Comparison of ENCODE assay signal across 15 cellular contexts in the genomic region with DNA sequence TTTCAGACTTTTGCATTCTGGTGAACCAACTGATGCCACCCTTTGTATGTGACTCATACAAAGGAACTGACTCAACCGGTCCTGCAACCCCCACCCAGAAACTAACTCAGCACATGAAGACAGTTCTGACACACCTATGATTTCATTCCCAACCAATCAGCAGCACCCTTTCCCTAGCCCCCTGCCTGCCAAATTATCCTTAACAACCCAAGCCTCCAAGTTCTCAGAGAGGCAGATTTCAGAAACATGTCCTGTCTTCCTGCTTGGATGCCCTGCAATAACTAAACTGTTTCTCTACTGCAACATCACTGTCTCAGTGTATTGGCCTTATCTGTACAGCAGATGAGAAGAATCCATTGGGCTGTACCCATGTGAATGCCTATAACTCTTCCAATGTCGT.
DNase-seq lines count a peak whose midpoint lies in the region; ATAC-seq and TF ChIP-seq lines count a peak whose summit lies in the region.
"Had no signal": no experiment of that assay in that cellular context is flagged by ENCODE, and none has a peak within 500 bp of the region (broad histone marks: within the 10 kb centered on the region; RNA-seq: fewer than 3 reads in every experiment).

No MANE protein-coding gene starts in this region.

- DNase-seq in SK-N-SH, result no peak
- DNase-seq in RPMI7951 (ENCODE audit: low read depth), result peak; percentile 20
- DNase-seq in endothelial cell (ENCODE audit: low spot score), result no peak
- DNase-seq in stimulated activated CD4-positive, alpha-beta T cell treated with anti-CD3 and anti-CD28 coated beads, Interleukin-4, amount 100 ng/mL, for 1 hour, result peak; percentile 41
- DNase-seq in NOMO-1 (lab: John Stamatoyannopoulos, UW; ENCODE audit: unreplicated experiment in 2 of 2), result no peak
- no peak for DNase-seq in NCI-H1048 (lab: John Stamatoyannopoulos, UW)
- DNase-seq: DMS79, sigmoid colon, substantia nigra had no signal

- no peak for TF ChIP-seq RAD21 in SK-N-SH (IDR thresholded peaks at IDR 0.05; ENCODE audit: low read length)

- no peak for TF ChIP-seq EP300 in SK-N-SH (IDR thresholded peaks at IDR 0.05; ENCODE audit: borderline replicate concordance in 1 of 2, low read depth in 1 of 2, low read length in 1 of 2)

- H3K4me3 Mint-ChIP-seq in endothelial cell (ENCODE audit: unreplicated experiment), result peak overlapping the region; percentile 82

- no peak for TF ChIP-seq CTCF in SK-N-SH (IDR thresholded peaks at IDR 0.05)
- no peak for TF ChIP-seq CTCF in endothelial cell (IDR thresholded peaks at IDR 0.05; ENCODE audit: unreplicated experiment)

- no peaks in the 10 kb centered on the region for H3K27me3 ChIP-seq in SK-N-SH (ENCODE audit: insufficient read depth)
- H3K27me3 ChIP-seq: sigmoid colon had no signal

- no peak overlapping the region for H3K27ac Mint-ChIP-seq in endothelial cell (ENCODE audit: unreplicated experiment)

- H3K4me3 ChIP-seq in SK-N-SH (ENCODE audit: low read depth in 2 of 2, low read length in 1 of 2), result no peak overlapping the region
- H3K4me3 ChIP-seq: A549, coronary artery, sigmoid colon, SK-N-MC had no signal

- no peaks in the 10 kb centered on the region for H3K27me3 Mint-ChIP-seq in endothelial cell (ENCODE audit: unreplicated experiment)

- peaks cover 9% of the 10 kb centered on the region for H3F3A ChIP-seq in SK-N-SH (replicated peaks; ENCODE audit: insufficient read depth)

- H4K20me1 ChIP-seq in SK-N-SH (ENCODE audit: insufficient read depth), result no peaks in the 10 kb centered on the region

- ATAC-seq in SK-N-SH treated with all-trans-retinoic acid at 6 μM for 48 hours (no peak), HG02981 (IDR thresholded peaks at IDR 0.05; ENCODE audit: unreplicated experiment) (no peak)
- ATAC-seq: A549 had no signal

- no peak overlapping the region for H3K4me2 ChIP-seq in SK-N-SH
- H3K4me2 ChIP-seq: A549, KMS-11 had no signal

- H3K79me2 ChIP-seq in SK-N-SH (ENCODE audit: insufficient read depth), result no peaks in the 10 kb centered on the region

- H3K36me3 Mint-ChIP-seq in endothelial cell (ENCODE audit: low read depth, unreplicated experiment), result peaks cover 7% of the 10 kb centered on the region

- no peak overlapping the region for H3K27ac ChIP-seq in SK-N-SH (ENCODE audit: low read depth in 2 of 2, low read length in 1 of 2)
- H3K27ac ChIP-seq: A549, coronary artery, KMS-11, sigmoid colon, SK-N-MC had no signal

- POLR2A ChIA-PET in SK-N-SH (lab: Yijun Ruan, JAX), result no interaction called here

- 95% methylated on average over 2 of the region's 2 CpGs for WGBS in SK-N-SH (ENCODE audit: low lambda C conversion rate)

- H3K9me3 ChIP-seq in SK-N-SH, result no peaks in the 10 kb centered on the region

- H2AFZ ChIP-seq in SK-N-SH (ENCODE audit: low read depth), result no peak overlapping the region

- peaks cover 0 to 8% of the 10 kb centered on the region in 2 experiments; a peak in 1 of 4 replicates for H3K4me1 ChIP-seq in SK-N-SH (ENCODE audit: control insufficient read depth in 1 of 2, insufficient read depth in 2 of 2, low read depth in 1 of 2, low read length in 1 of 2)

- no peaks in the 10 kb centered on the region for H3K9me3 Mint-ChIP-seq in endothelial cell (ENCODE audit: unreplicated experiment)

- peaks cover 0 to 61% of the 10 kb centered on the region in 2 experiments for H3K36me3 ChIP-seq in SK-N-SH (replicated peaks in 1 of 2; ENCODE audit: control insufficient read depth in 1 of 2, insufficient read depth in 2 of 2, low read length in 1 of 2)
- H3K36me3 ChIP-seq: sigmoid colon had no signal

- H3K9ac ChIP-seq in SK-N-SH, result no peak overlapping the region
- H3K9ac ChIP-seq: KMS-11 had no signal

- H3K9me2 ChIP-seq in SK-N-SH, result no peaks in the 10 kb centered on the region

- no peaks in the 10 kb centered on the region for H3K4me1 Mint-ChIP-seq in endothelial cell (ENCODE audit: unreplicated experiment)

- CTCF ChIA-PET in SK-N-SH (lab: Yijun Ruan, JAX), result no interaction called here

TF ChIP-seq in SK-N-SH, 30 proteins besides CTCF, POLR2A, EP300 and RAD21:
- TF ChIP-seq MXI1 (IDR thresholded peaks at IDR 0.05; ENCODE audit: low read depth, low read length), result no peak
- TF ChIP-seq FOSL2 (IDR thresholded peaks at IDR 0.05; ENCODE audit: borderline replicate concordance, low read depth), result peak; percentile 38; the same call in 1 of the 2 replicates

TF ChIP-seq in SK-N-SH treated with all-trans-retinoic acid at 6 μM for 48 hours, 23 proteins besides CTCF, POLR2A, EP300 and RAD21:
- TF ChIP-seq ARNTL (CRISPR knock-in tag; IDR thresholded peaks at IDR 0.05; ENCODE audit: borderline replicate concordance, low read depth), result no peak
- no peak for TF ChIP-seq TOX (CRISPR knock-in tag; IDR thresholded peaks at IDR 0.05; ENCODE audit: borderline replicate concordance)
- no peak for TF ChIP-seq PPARA (CRISPR knock-in tag; IDR thresholded peaks at IDR 0.05; ENCODE audit: borderline replicate concordance)
- no peak for TF ChIP-seq SNAI2 (CRISPR knock-in tag; IDR thresholded peaks at IDR 0.05)
- no peak for TF ChIP-seq RARB (CRISPR knock-in tag; IDR thresholded peaks at IDR 0.05)
- no peak for TF ChIP-seq ESRRG (CRISPR knock-in tag; IDR thresholded peaks at IDR 0.05)
- no peak for TF ChIP-seq ZNF565 (CRISPR knock-in tag; conservative IDR thresholded peaks at IDR 0.05; ENCODE audit: low read depth)
- TF ChIP-seq CSDC2 (CRISPR knock-in tag; IDR thresholded peaks at IDR 0.05), result no peak

Comparison
In these comparisons a context has a peak if more than half of its experiments do, and no peak if none do; other contexts are left out.
1. DNase-seq: peak in RPMI7951 (single experiment) and stimulated activated CD4-positive, alpha-beta T cell treated with anti-CD3 and anti-CD28 coated beads, Interleukin-4, amount 100 ng/mL, for 1 hour (single experiment); none in SK-N-SH (single experiment), endothelial cell (single experiment), NOMO-1 (0 of 2) and NCI-H1048 (single experiment).